Comparison of ENCODE assay signal across 13 cellular contexts in genomic region chr1:66262233-66262632, GRCh38.
DNase-seq lines count a peak whose midpoint lies in the region; ATAC-seq and TF ChIP-seq lines count a peak whose summit lies in the region.
"Had no signal": no experiment of that assay in that cellular context is flagged by ENCODE, and none has a peak within 500 bp of the region (broad histone marks: within the 10 kb centered on the region; RNA-seq: fewer than 3 reads in every experiment).

No MANE protein-coding gene starts in this region.

- H3K36me3 Mint-ChIP-seq in Caco-2 (ENCODE audit: insufficient read depth, unreplicated experiment) = no peaks in the 10 kb centered on the region

- no peak overlapping the region for H3K56ac ChIP-seq in mesendoderm (ENCODE audit: low read length)

- H2BK15ac ChIP-seq in mesendoderm (replicated peaks; ENCODE audit: low read depth) = no peak overlapping the region

- no peak for ATAC-seq in GM21526 (IDR thresholded peaks at IDR 0.05; ENCODE audit: low FRiP score, unreplicated experiment)

- no peak overlapping the region for H4K5ac ChIP-seq in mesendoderm (ENCODE audit: low read length)

- no peak overlapping the region for H3K4ac ChIP-seq in mesendoderm (ENCODE audit: low read depth, low read length)

- H3K27me3 ChIP-seq in mesendoderm (ENCODE audit: insufficient read depth, low read length, poor library complexity) (no peaks in the 10 kb centered on the region), Caco-2 (replicated peaks; ENCODE audit: control insufficient read depth, insufficient read depth, low read length) (no peaks in the 10 kb centered on the region)

- no peaks in the 10 kb centered on the region for H3K4me1 Mint-ChIP-seq in Caco-2 (ENCODE audit: low read depth, unreplicated experiment)

- H3K27me3 Mint-ChIP-seq in Caco-2 (ENCODE audit: insufficient read depth, unreplicated experiment) = peaks cover 10% of the 10 kb centered on the region
- H3K27me3 Mint-ChIP-seq: activated naive CD4-positive, alpha-beta T cell treated with anti-CD3 and anti-CD28 coated beads, Interleukin-2, amount 10 ng/mL, durations not matched to agents 7 days and 5 days had no signal

- WGBS in mesendoderm (ENCODE audit: extremely low coverage, insufficient coverage, low lambda C conversion rate) = no CpG with 5 or more reads among the region's 4 CpGs

- no peak overlapping the region for H3K27ac ChIP-seq in mesendoderm (ENCODE audit: low read depth, low read length)
- H3K27ac ChIP-seq: thoracic aorta had no signal

- H3K4me3 ChIP-seq in choroid plexus epithelial cell (ENCODE audit: low read depth, low read length) (no peak overlapping the region), mesendoderm (ENCODE audit: low read length) (no peak overlapping the region), Caco-2 (ENCODE audit: low read depth, low read length) (no peak overlapping the region)
- H3K4me3 ChIP-seq: thoracic aorta had no signal

- H3K4me3 Mint-ChIP-seq in Caco-2 (ENCODE audit: unreplicated experiment) = no peak overlapping the region
- H3K4me3 Mint-ChIP-seq: activated naive CD4-positive, alpha-beta T cell treated with anti-CD3 and anti-CD28 coated beads, Interleukin-2, amount 10 ng/mL, durations not matched to agents 7 days and 5 days had no signal

- no peak overlapping the region for H2AK5ac ChIP-seq in mesendoderm (ENCODE audit: low read length)

- no peaks in the 10 kb centered on the region for H3K79me2 ChIP-seq in mesendoderm (ENCODE audit: control insufficient read depth, insufficient read depth, low read length)

- no peaks in the 10 kb centered on the region for H3K9me3 Mint-ChIP-seq in Caco-2 (ENCODE audit: unreplicated experiment)

- no peaks in the 10 kb centered on the region for H3K9me3 ChIP-seq in Caco-2
- H3K9me3 ChIP-seq: thoracic aorta had no signal

- H3K4me1 ChIP-seq in mesendoderm (ENCODE audit: control insufficient read depth, low read depth, low read length) (peaks cover 2% of the 10 kb centered on the region), Caco-2 (no peaks in the 10 kb centered on the region)

- H3K27ac Mint-ChIP-seq in Caco-2 (ENCODE audit: unreplicated experiment) = no peak overlapping the region
- H3K27ac Mint-ChIP-seq: activated naive CD4-positive, alpha-beta T cell treated with anti-CD3 and anti-CD28 coated beads, Interleukin-2, amount 10 ng/mL, durations not matched to agents 7 days and 5 days had no signal

- POLR2A ChIA-PET in Caco-2 (lab: Charles Lee) = no interaction called here

- H3K9ac ChIP-seq in mesendoderm (ENCODE audit: low read length) = no peak overlapping the region

- H3K4me2 ChIP-seq in mesendoderm (ENCODE audit: low read length) = no peak overlapping the region

- H2BK5ac ChIP-seq in mesendoderm (ENCODE audit: low read length) = no peak overlapping the region

- CTCF ChIA-PET in Caco-2 (lab: Charles Lee) = no interaction called here

- H2BK120ac ChIP-seq in mesendoderm (ENCODE audit: low read depth, low read length) = no peak overlapping the region

- TF ChIP-seq CTCF in AG09319 (IDR thresholded peaks at IDR 0.05; ENCODE audit: low read depth, low read length) (no peak), choroid plexus epithelial cell (conservative IDR thresholded peaks at IDR 0.05; ENCODE audit: low read depth, low read length) (no peak), Caco-2 (IDR thresholded peaks at IDR 0.05; ENCODE audit: insufficient read depth in 1 of 2, low read depth in 1 of 2, low read length in 1 of 2, severe bottlenecking in 1 of 2, unreplicated experiment in 1 of 2) (no peak)

- no peak overlapping the region for H3K23ac ChIP-seq in mesendoderm (ENCODE audit: low read length)

- no peaks in the 10 kb centered on the region for H3K36me3 ChIP-seq in mesendoderm (ENCODE audit: control insufficient read depth, insufficient read depth, low read length)
- H3K36me3 ChIP-seq in Caco-2 (ENCODE audit: control insufficient read depth, insufficient read depth, low read length) = no peaks in the 10 kb centered on the region
- H3K36me3 ChIP-seq: thoracic aorta had no signal

- no peak overlapping the region for H4K8ac ChIP-seq in mesendoderm (ENCODE audit: low read depth, low read length)

- DNase-seq in AG09319 (ENCODE audit: extremely low read depth, low read depth) (peak; percentile 88), NCI-H1048 (lab: John Stamatoyannopoulos, UW) (peak; percentile 41), choroid plexus epithelial cell (ENCODE audit: low read depth) (peak; percentile 72), mesendoderm (peak; percentile 33), NCI-H2171 (lab: John Stamatoyannopoulos, UW) (no peak), Caco-2 (no peak)
- no peak for DNase-seq in activated effector memory CD4-positive, alpha-beta T cell treated with anti-CD3 and anti-CD28 coated beads, Interleukin-2, amount 50 U/mL, for 16 hours
- DNase-seq: activated CD4-positive, alpha-beta T cell treated with anti-CD3 and anti-CD28 coated beads, Interleukin-2, amount 50 U/mL, for 1 hour; activated naive CD4-positive, alpha-beta T cell treated with anti-CD3 and anti-CD28 coated beads, Interleukin-2, amount 10 ng/mL, durations not matched to agents 7 days and 5 days; effector CD8-positive, alpha-beta T cell; SHP77 had no signal

- no TSS peak for BruUV-seq in Caco-2 (replicated peaks; lab: Mats Ljungman, UMichigan)

- no peak overlapping the region for H3K18ac ChIP-seq in mesendoderm (ENCODE audit: low read length)

- intact Hi-C loops in Caco-2 (cut with micrococcal nuclease; ENCODE audit: unreplicated experiment) = no loop called here

- H3K79me1 ChIP-seq in mesendoderm (ENCODE audit: low read length) = no peaks in the 10 kb centered on the region

Comparison
In these comparisons a context has a peak if more than half of its experiments do, and no peak if none do; other contexts are left out.
1. DNase-seq: peak in AG09319 (single experiment), NCI-H1048 (single experiment), choroid plexus epithelial cell (single experiment) and mesendoderm (single experiment); none in activated effector memory CD4-positive, alpha-beta T cell treated with anti-CD3 and anti-CD28 coated beads, Interleukin-2, amount 50 U/mL, for 16 hours (single experiment), NCI-H2171 (single experiment) and Caco-2 (0 of 2).